1 cellular context compared by ENCODE assay signal in the genomic region with DNA sequence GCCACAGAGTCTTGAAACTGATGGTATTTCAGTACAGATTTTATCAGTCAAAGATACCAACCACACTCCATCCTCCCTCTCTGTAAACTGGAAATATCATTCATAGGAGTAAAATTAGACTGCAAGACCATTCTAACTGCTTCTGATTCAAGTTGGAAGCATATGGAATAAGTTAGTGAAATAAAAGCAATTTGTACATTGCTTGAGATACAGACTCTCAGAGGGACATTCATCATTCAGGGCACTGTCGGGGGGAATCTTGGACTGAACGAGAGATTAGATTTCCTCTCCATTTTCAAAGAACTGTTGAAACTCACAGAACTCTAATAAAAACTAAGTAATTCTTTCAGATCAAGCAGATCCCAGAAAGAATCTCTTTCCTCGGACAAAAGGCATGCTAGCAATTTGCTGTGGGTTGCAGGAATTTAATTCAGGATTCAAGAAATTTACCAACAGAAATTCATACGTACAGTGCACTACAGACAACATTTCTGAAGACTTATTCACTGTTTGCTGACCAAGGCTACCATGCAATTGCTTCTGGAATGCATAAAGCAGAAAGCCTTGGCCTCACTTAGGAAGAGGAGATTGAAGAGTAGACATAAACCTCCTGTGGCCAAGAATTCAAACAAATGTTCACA.
TF ChIP-seq lines count a peak whose summit lies in the region.

No MANE protein-coding gene starts in this region.

TF ChIP-seq in IMR-90, 13 proteins besides CTCF, POLR2A, EP300 and RAD21 (continued from another document):
- TF ChIP-seq SMC3 (IDR thresholded peaks at IDR 0.05; ENCODE audit: low read depth, low read length) = 0 out of 2 replicates have a peak, but pooled peaks have one; percentile 5
- TF ChIP-seq MAFK (IDR thresholded peaks at IDR 0.05; ENCODE audit: low read depth, low read length) = peak; percentile 79
- peak; percentile 62; the same call in 1 of the 2 replicates for TF ChIP-seq FOS (IDR thresholded peaks at IDR 0.05; ENCODE audit: low read depth, low read length)
- no peak for TF ChIP-seq MXI1 (IDR thresholded peaks at IDR 0.05; ENCODE audit: borderline replicate concordance, low read depth, low read length)
- TF ChIP-seq RCOR1 (IDR thresholded peaks at IDR 0.05; ENCODE audit: insufficient replicate concordance, low read length) = no peak
- TF ChIP-seq MAZ (IDR thresholded peaks at IDR 0.05; ENCODE audit: borderline replicate concordance, low read depth, low read length) = no peak
- TF ChIP-seq NFE2L2 (IDR thresholded peaks at IDR 0.05; ENCODE audit: low read depth, low read length) = no peak
- TF ChIP-seq, protein P1, sequence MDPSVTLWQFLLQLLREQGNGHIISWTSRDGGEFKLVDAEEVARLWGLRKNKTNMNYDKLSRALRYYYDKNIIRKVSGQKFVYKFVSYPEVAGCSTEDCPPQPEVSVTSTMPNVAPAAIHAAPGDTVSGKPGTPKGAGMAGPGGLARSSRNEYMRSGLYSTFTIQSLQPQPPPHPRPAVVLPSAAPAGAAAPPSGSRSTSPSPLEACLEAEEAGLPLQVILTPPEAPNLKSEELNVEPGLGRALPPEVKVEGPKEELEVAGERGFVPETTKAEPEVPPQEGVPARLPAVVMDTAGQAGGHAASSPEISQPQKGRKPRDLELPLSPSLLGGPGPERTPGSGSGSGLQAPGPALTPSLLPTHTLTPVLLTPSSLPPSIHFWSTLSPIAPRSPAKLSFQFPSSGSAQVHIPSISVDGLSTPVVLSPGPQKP (IDR thresholded peaks at IDR 0.05; ENCODE audit: borderline replicate concordance, low read depth, low read length) = no peak
- TF ChIP-seq, protein P2, sequence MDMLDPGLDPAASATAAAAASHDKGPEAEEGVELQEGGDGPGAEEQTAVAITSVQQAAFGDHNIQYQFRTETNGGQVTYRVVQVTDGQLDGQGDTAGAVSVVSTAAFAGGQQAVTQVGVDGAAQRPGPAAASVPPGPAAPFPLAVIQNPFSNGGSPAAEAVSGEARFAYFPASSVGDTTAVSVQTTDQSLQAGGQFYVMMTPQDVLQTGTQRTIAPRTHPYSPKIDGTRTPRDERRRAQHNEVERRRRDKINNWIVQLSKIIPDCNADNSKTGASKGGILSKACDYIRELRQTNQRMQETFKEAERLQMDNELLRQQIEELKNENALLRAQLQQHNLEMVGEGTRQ (IDR thresholded peaks at IDR 0.05; ENCODE audit: low read depth, low read length) = no peak
- peak; percentile 71 for TF ChIP-seq CEBPB (IDR thresholded peaks at IDR 0.05; ENCODE audit: low read depth, low read length)
- TF ChIP-seq RFX5 (IDR thresholded peaks at IDR 0.05; ENCODE audit: low read depth, low read length) = no peak
